Comparison of ENCODE assay signal across 18 cellular contexts in genomic region chr1:93506140-93506539, GRCh38.
"Had no signal": no experiment of that assay in that cellular context is flagged by ENCODE, and none has a peak within 500 bp of the region (broad histone marks: within the 10 kb centered on the region; RNA-seq: fewer than 3 reads in every experiment).

No MANE protein-coding gene starts in this region.

- ATAC-seq: activated CD8-positive, alpha-beta T cell treated with anti-CD3 and anti-CD28 coated beads, Interleukin-2, amount 10 ng/mL, durations not matched to agents 7 days and 5 days; esophagus mucosa; gastroesophageal sphincter; left cardiac atrium; sciatic nerve; stimulated activated effector memory CD8-positive, alpha-beta T cell treated with anti-CD3 and anti-CD28 coated beads, Interleukin-12 subunit alpha, Interleukin-12 subunit beta, amount 100 ng/mL, for 72 hours; stimulated activated naive CD8-positive, alpha-beta T cell treated with anti-CD3 and anti-CD28 coated beads, Interleukin-15, amount 100 ng/mL, for 72 hours had no signal

- DNase-seq: activated CD4-positive, alpha-beta T cell treated with anti-CD3 and anti-CD28 coated beads, Interleukin-2, amount 10 ng/mL, durations not matched to agents 7 days and 5 days; activated CD4-positive, CD25-positive, alpha-beta regulatory T cell treated with anti-CD3 and anti-CD28 coated beads, Interleukin-2, amount 50 U/mL, for 72 hours; activated CD8-positive, alpha-beta T cell treated with anti-CD3 and anti-CD28 coated beads, Interleukin-2, amount 10 ng/mL, durations not matched to agents 7 days and 5 days; activated gamma-delta T cell; aorta; effector memory CD4-positive, alpha-beta T cell; head of caudate nucleus; left cardiac atrium; naive B cell; small intestine; stimulated activated CD4-positive, alpha-beta T cell treated with anti-CD3 and anti-CD28 coated beads, Interleukin-2, amount 100 ng/mL, for 24 hours; stimulated activated naive CD8-positive, alpha-beta T cell treated with anti-CD3 and anti-CD28 coated beads, Interleukin-15, amount 100 ng/mL, for 72 hours; tibial artery had no signal

- H3K4me1 ChIP-seq: gastroesophageal sphincter, tibial artery had no signal

- H3K27ac ChIP-seq: gastroesophageal sphincter, tibial artery, VCaP had no signal

- H3K36me3 ChIP-seq: gastroesophageal sphincter, tibial artery had no signal

- FAIRE-seq: small intestine had no signal

- H3K9me3 ChIP-seq: gastroesophageal sphincter, tibial artery had no signal

- H3K27me3 ChIP-seq: gastroesophageal sphincter, tibial artery had no signal

- H3K4me3 ChIP-seq: gastroesophageal sphincter, tibial artery had no signal
